1 cellular context compared by ENCODE assay signal in the genomic region with DNA sequence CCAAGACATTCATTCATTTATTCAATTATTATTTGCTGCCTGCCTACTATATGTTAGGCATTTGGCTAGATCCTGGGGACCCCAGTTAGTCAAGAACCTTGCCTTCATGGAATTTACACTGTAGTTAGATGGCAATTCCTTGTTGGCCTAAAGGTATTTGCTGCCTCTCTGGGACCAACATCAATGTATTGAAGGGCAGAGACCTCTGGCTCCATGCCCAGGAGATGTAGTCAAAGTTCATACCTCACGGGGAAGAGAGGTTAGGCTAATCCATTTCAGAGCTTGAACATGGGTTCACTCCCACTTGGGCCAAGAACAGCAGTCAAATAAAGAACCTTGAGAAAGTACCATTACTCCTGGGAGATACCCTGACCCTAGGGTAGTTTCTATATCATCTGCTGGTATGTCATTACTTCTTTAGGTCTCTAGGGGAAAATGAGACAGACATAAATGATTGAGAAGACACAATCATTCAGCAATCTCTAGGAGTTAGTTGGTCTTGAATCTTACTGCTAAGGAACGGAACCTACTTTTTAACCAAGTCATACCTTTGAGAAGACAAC.
TF ChIP-seq lines count a peak whose summit lies in the region.

No MANE protein-coding gene starts in this region.

TF ChIP-seq in IMR-90, 13 proteins besides CTCF, POLR2A, EP300 and RAD21:
- TF ChIP-seq FOS (IDR thresholded peaks at IDR 0.05; ENCODE audit: low read depth, low read length), result no peak
- no peak for TF ChIP-seq NFE2L2 (IDR thresholded peaks at IDR 0.05; ENCODE audit: low read depth, low read length)
- no peak for TF ChIP-seq ELK1 (IDR thresholded peaks at IDR 0.05; ENCODE audit: borderline replicate concordance, low read depth, low read length)
- TF ChIP-seq, protein P1, sequence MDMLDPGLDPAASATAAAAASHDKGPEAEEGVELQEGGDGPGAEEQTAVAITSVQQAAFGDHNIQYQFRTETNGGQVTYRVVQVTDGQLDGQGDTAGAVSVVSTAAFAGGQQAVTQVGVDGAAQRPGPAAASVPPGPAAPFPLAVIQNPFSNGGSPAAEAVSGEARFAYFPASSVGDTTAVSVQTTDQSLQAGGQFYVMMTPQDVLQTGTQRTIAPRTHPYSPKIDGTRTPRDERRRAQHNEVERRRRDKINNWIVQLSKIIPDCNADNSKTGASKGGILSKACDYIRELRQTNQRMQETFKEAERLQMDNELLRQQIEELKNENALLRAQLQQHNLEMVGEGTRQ (IDR thresholded peaks at IDR 0.05; ENCODE audit: low read depth, low read length), result no peak
- TF ChIP-seq BHLHE40 (IDR thresholded peaks at IDR 0.05; ENCODE audit: low read depth, low read length), result no peak
- TF ChIP-seq CEBPB (IDR thresholded peaks at IDR 0.05; ENCODE audit: low read depth, low read length), result no peak
- no peak for TF ChIP-seq CHD1 (IDR thresholded peaks at IDR 0.05; ENCODE audit: low read depth, low read length)
